ENCODE assay signal across 9 cellular contexts in the genomic region with DNA sequence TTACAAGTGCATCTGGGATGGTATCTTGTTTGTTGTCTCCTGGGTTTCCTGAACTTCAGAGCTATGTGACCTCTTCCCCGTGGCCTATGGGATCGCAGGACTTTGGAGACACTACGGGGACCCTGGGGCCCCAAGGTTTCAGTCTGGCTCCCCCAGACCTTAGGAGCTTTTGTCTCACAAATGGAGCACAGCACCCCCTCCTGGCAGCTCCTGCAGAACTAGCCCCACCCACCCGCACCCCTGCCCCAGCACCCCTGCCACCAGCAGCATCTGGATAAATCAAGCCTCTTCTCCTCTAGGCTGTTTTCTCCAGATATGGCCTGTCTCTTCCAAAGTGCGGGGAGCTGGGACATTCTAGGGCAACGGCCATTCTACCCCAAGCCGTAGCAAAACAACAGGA. TPM values are rescaled to one million over a fixed set of nuclear protein-coding genes. Genes with fewer than 3 reads are reported as not detected.
DNase-seq lines count a peak whose midpoint lies in the region; ATAC-seq and TF ChIP-seq lines count a peak whose summit lies in the region.
"Had no signal": no experiment of that assay in that cellular context is flagged by ENCODE, and none has a peak within 500 bp of the region (broad histone marks: within the 10 kb centered on the region; RNA-seq: fewer than 3 reads in every experiment).

No MANE protein-coding gene starts in this region.

- no peak overlapping the region for H3K4me3 ChIP-seq in tibial nerve

- H3K9me3 ChIP-seq in tibial nerve = no peaks in the 10 kb centered on the region

- no peak for TF ChIP-seq EP300 in tibial nerve (IDR thresholded peaks at IDR 0.05)

- no peaks in the 10 kb centered on the region for H3K9me3 Mint-ChIP-seq in osteocyte (ENCODE audit: unreplicated experiment)
- H3K9me3 Mint-ChIP-seq: central memory CD8-positive, alpha-beta T cell had no signal

- H3K4me1 Mint-ChIP-seq in osteocyte (ENCODE audit: unreplicated experiment) = peaks cover 11% of the 10 kb centered on the region

- in situ Hi-C loops in SK-MEL-5 (cut with HindIII; ENCODE audit: low pct_unique_long_range_greater_than_20kb, low sequenced_read_pairs) = no loop called here

- H3K36me3 ChIP-seq in tibial nerve = peaks cover 7 to 76% (median 32%) of the 10 kb centered on the region in 3 donors

- no peak for TF ChIP-seq POLR2A in tibial nerve (IDR thresholded peaks at IDR 0.05)

- H3K27ac ChIP-seq in angular gyrus (ENCODE audit: low read depth, low read length) (peak overlapping the region; percentile 77), tibial nerve (no peak overlapping the region)

- H3K36me3 Mint-ChIP-seq in osteocyte (ENCODE audit: unreplicated experiment) = peaks cover 27% of the 10 kb centered on the region

- no peak overlapping the region for H3K4me3 Mint-ChIP-seq in osteocyte (ENCODE audit: unreplicated experiment)
- H3K4me3 Mint-ChIP-seq: central memory CD8-positive, alpha-beta T cell had no signal

- peak overlapping the region; percentile 14 for H3K27ac Mint-ChIP-seq in osteocyte (ENCODE audit: unreplicated experiment)

- TF ChIP-seq CTCF in osteocyte (IDR thresholded peaks at IDR 0.05) (peak; percentile 51), tibial nerve (IDR thresholded peaks at IDR 0.05) (peak in 2 of 5 experiments; percentile 13 to 16)

- no peaks in the 10 kb centered on the region for H3K27me3 ChIP-seq in tibial nerve

- H3K4me1 ChIP-seq in tibial nerve = peaks cover 0 to 51% (median 18%) of the 10 kb centered on the region in 4 donors

- H3K27me3 Mint-ChIP-seq in osteocyte (ENCODE audit: unreplicated experiment) = no peaks in the 10 kb centered on the region
- H3K27me3 Mint-ChIP-seq: central memory CD8-positive, alpha-beta T cell had no signal

- WGBS in tibial nerve, 2 donors = 80 to 91% methylated on average over 7 of the region's 7 CpGs

- no peak for ATAC-seq in GM21515 (IDR thresholded peaks at IDR 0.05; ENCODE audit: unreplicated experiment)

- DNase-seq in EH (ENCODE audit: low read depth) (peak; percentile 26), SK-MEL-5 (ENCODE audit: low read depth, low spot score) (peak; percentile 23), osteocyte (ENCODE audit: extremely low spot score, unreplicated experiment) (no peak), NCI-H524 treated with DMSO at 0.1 percent for 48 hours (lab: John Stamatoyannopoulos, UW) (no peak), NCI-H510A treated with DMSO at 0.1 percent for 48 hours (lab: John Stamatoyannopoulos, UW) (no peak), tibial nerve (ENCODE audit: low spot score in 2 of 2) (no peak)

RNA-seq across cellular contexts. Expression of a gene that starts 10.4 kb away (rescaled TPM):
- 0.63 and 0.80 TPM in 2 replicates for total RNA-seq in SK-MEL-5 (2014; rRNA removed; shearing (Covaris generic))
- 1.4 and 1.8 TPM in 2 replicates for polyA plus RNA-seq in SK-MEL-5 (2015; cell fraction: cytosol; rRNA removed)
- polyA plus RNA-seq in SK-MEL-5 (2015; cell fraction: nucleus; rRNA removed) = 1.9 and 2.9 TPM in 2 replicates
- 2.5 and 2.6 TPM in 2 replicates for total RNA-seq in osteocyte
- total RNA-seq in tibial nerve = 1 to 10 TPM in 1 of 4 donors, under 1 TPM in 1, not detected in 2; 0.22 to 1.6 TPM

RNA-seq across cellular contexts. Expression of a gene that starts 32.2 kb away (rescaled TPM):
- 8.7 and 10.0 TPM in 2 replicates for total RNA-seq in SK-MEL-5 (2014; rRNA removed; shearing (Covaris generic))
- polyA plus RNA-seq in SK-MEL-5 (2015; cell fraction: cytosol; rRNA removed) = 16.6 and 20.7 TPM in 2 replicates
- polyA plus RNA-seq in SK-MEL-5 (2015; cell fraction: nucleus; rRNA removed) = 82.2 and 103 TPM in 2 replicates
- 24.0 and 28.1 TPM in 2 replicates for total RNA-seq in osteocyte
- 10 to 100 TPM in 1 of 4 donors, 1 to 10 TPM in 3; 4.9 to 13.5 (median 5.6) TPM for total RNA-seq in tibial nerve

Comparison
In these comparisons a context has a peak if more than half of its experiments do, and no peak if none do; other contexts are left out.
1. DNase-seq: peak in EH (single experiment) and SK-MEL-5 (single experiment); none in osteocyte (single experiment), NCI-H524 treated with DMSO at 0.1 percent for 48 hours (single experiment), NCI-H510A treated with DMSO at 0.1 percent for 48 hours (single experiment) and tibial nerve (0 of 2).